8 cellular contexts compared by ENCODE assay signal in the genomic region with DNA sequence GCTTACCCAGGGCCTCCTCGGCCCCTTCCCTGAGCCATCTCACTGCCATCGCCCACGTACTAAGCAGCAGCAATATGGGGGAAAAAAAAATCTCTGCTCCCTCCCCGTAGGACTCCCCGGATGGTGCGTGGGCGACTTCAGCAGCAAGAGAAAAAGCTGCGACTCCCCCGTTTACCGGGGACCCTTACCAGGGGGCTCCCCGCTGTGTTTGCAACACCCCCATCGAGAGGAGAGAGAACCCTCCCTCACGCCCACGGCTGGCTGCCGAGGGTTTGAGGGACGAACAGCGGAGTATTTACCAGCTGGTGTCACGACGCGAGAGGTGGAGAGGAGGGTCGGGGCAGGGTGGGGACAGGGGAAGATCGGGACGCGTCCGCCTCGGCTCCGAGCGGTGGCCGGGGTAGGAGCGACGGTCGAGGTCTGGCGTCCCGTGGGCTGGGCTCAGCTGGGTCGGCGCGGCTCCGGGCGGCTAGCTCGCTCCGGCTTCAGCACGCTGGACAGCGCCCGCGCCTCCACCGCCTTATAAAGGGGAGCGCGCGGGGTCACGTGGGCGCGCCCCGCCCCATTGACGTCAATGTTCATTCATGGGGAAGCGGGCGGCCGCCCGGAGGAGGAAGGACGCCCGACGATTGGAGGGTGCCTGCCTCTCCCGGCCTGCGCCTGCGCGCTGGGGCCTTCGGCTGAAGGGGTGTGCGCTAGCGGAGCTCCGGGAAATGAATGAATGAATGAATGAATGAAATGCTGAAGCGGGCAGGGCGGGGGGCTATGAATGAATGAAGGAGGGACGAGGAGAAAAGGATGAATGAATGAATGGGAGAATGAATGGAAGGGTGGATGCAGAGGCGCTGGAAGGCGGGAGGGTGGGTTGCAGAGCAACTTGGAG. TPM values are rescaled to one million over a fixed set of nuclear protein-coding genes. Genes with fewer than 3 reads are reported as not detected.
DNase-seq lines count a peak whose midpoint lies in the region; ATAC-seq and TF ChIP-seq lines count a peak whose summit lies in the region.

Gene VGF, minus strand, starts transcription at position 495 of the 883 bp plus-strand sequence. CDS start 726 bp downstream, outside the sequence.

- DNase-seq in COR-L47 (lab: John Stamatoyannopoulos, UW) (peak; percentile 88), Karpas-422 (peak; percentile 98), Peyer's patch (peak; percentile 86 to 96 (median 96)), esophagus muscularis mucosa (ENCODE audit: extremely low spot score) (peak; percentile 95)
- DNase-seq in activated T-cell treated with anti-CD3 and anti-CD28 coated beads, Interleukin-2, amount 50 U/mL, for 24 hours: peak; percentile 94
- peak; percentile 85 to 96 (median 90) for DNase-seq in naive thymus-derived CD8-positive, alpha-beta T cell
- DNase-seq in stimulated activated effector memory CD8-positive, alpha-beta T cell treated with anti-CD3 and anti-CD28 coated beads, Interleukin-12 subunit alpha, Interleukin-12 subunit beta, amount 100 ng/mL, for 72 hours (ENCODE audit: low spot score in 2 of 2): peak; percentile 92 to 95

- no peaks in the 10 kb centered on the region for H3K27me3 ChIP-seq in Karpas-422 (ENCODE audit: low read length)
- peaks cover 0 to 42% of the 10 kb centered on the region in 2 donors for H3K27me3 ChIP-seq in Peyer's patch
- H3K27me3 ChIP-seq in esophagus muscularis mucosa: peaks cover 21 to 100% (median 85%) of the 10 kb centered on the region in 4 donors

- WGBS in esophagus muscularis mucosa: 4% methylated on average over 30 of the region's 74 CpGs

- no peaks in the 10 kb centered on the region for H3K9me3 ChIP-seq in Karpas-422 (ENCODE audit: low read length)
- peaks cover 0 to 3% (median 0%) of the 10 kb centered on the region in 4 donors for H3K9me3 ChIP-seq in Peyer's patch
- no peaks in the 10 kb centered on the region for H3K9me3 ChIP-seq in esophagus muscularis mucosa

- peak within 1 kb of the TSS; percentile 89 for H3K9ac ChIP-seq in Karpas-422 (ENCODE audit: low read length)

- peak within 1 kb of the TSS; percentile 77 for H3K4me2 ChIP-seq in Karpas-422 (ENCODE audit: low read depth, low read length, poor library complexity, severe bottlenecking)

- ATAC-seq in GM21717 (IDR thresholded peaks at IDR 0.05; ENCODE audit: unreplicated experiment): peak; percentile 42
- peak; percentile 74 to 87 for ATAC-seq in naive thymus-derived CD8-positive, alpha-beta T cell
- peak; percentile 87 for ATAC-seq in stimulated activated effector memory CD8-positive, alpha-beta T cell treated with anti-CD3 and anti-CD28 coated beads, Interleukin-12 subunit alpha, Interleukin-12 subunit beta, amount 100 ng/mL, for 72 hours

- intact Hi-C loops in esophagus muscularis mucosa (cut with DNase I): no loop called here

- no peaks in the 10 kb centered on the region for H3K9me2 ChIP-seq in Karpas-422 (replicated peaks; ENCODE audit: insufficient read depth, low read length)

- H3K9me3 Mint-ChIP-seq in activated T-cell treated with anti-CD3 and anti-CD28 coated beads, Interleukin-2, amount 50 U/mL, for 24 hours: no peaks in the 10 kb centered on the region
- H3K9me3 Mint-ChIP-seq in naive thymus-derived CD8-positive, alpha-beta T cell: no peaks in the 10 kb centered on the region
- no peaks in the 10 kb centered on the region for H3K9me3 Mint-ChIP-seq in stimulated activated effector memory CD8-positive, alpha-beta T cell treated with anti-CD3 and anti-CD28 coated beads, Interleukin-12 subunit alpha, Interleukin-12 subunit beta, amount 100 ng/mL, for 72 hours

- no peak for TF ChIP-seq CTCF in Peyer's patch (IDR thresholded peaks at IDR 0.05)
- no peak for TF ChIP-seq CTCF in esophagus muscularis mucosa (IDR thresholded peaks at IDR 0.05)

- H3K36me3 ChIP-seq in Karpas-422 (ENCODE audit: insufficient read depth, low read length) (no peaks in the 10 kb centered on the region), Peyer's patch (peaks cover 0 to 1% (median 0%) of the 10 kb centered on the region in 3 donors), esophagus muscularis mucosa (peaks cover 4 to 16% (median 8%) of the 10 kb centered on the region in 4 donors)

- peaks cover 30% of the 10 kb centered on the region for H4K20me1 ChIP-seq in Karpas-422 (ENCODE audit: insufficient read depth, low read depth, low read length)

- H3K4me1 ChIP-seq in Karpas-422 (ENCODE audit: low read length) (peaks cover 42% of the 10 kb centered on the region), Peyer's patch (peaks cover 3 to 58% (median 31%) of the 10 kb centered on the region in 4 donors), esophagus muscularis mucosa (peaks cover 48 to 58% (median 52%) of the 10 kb centered on the region in 4 donors)

- H3K36me3 Mint-ChIP-seq in activated T-cell treated with anti-CD3 and anti-CD28 coated beads, Interleukin-2, amount 50 U/mL, for 24 hours (ENCODE audit: low read depth): peaks cover 9% of the 10 kb centered on the region
- H3K36me3 Mint-ChIP-seq in naive thymus-derived CD8-positive, alpha-beta T cell: peaks cover 0 to 10% (median 3%) of the 10 kb centered on the region in 3 donors
- H3K36me3 Mint-ChIP-seq in stimulated activated effector memory CD8-positive, alpha-beta T cell treated with anti-CD3 and anti-CD28 coated beads, Interleukin-12 subunit alpha, Interleukin-12 subunit beta, amount 100 ng/mL, for 72 hours: peaks cover 34% of the 10 kb centered on the region

- H3K27ac ChIP-seq in Karpas-422 (ENCODE audit: low read length): no peak within 1 kb of the TSS
- H3K27ac ChIP-seq in Peyer's patch: no peak within 1 kb of the TSS
- no peak within 1 kb of the TSS for H3K27ac ChIP-seq in esophagus muscularis mucosa (replicated peaks in 1 of 4)

- peak within 1 kb of the TSS; percentile 70 for H3K4me3 Mint-ChIP-seq in activated T-cell treated with anti-CD3 and anti-CD28 coated beads, Interleukin-2, amount 50 U/mL, for 24 hours
- peak within 1 kb of the TSS; percentile 56 to 99 (median 76) for H3K4me3 Mint-ChIP-seq in naive thymus-derived CD8-positive, alpha-beta T cell
- peak within 1 kb of the TSS; percentile 89 for H3K4me3 Mint-ChIP-seq in stimulated activated effector memory CD8-positive, alpha-beta T cell treated with anti-CD3 and anti-CD28 coated beads, Interleukin-12 subunit alpha, Interleukin-12 subunit beta, amount 100 ng/mL, for 72 hours

- POLR2A ChIA-PET in naive thymus-derived CD8-positive, alpha-beta T cell (lab: Charles Lee): interaction anchor here (0.6 to 1.9 kb wide), 3 partner anchors 10 to 126 kb away, joined by 3 to 6 read pairs (median 3); no protein-coding TSS in a partner anchor

- H3K27me3 Mint-ChIP-seq in activated T-cell treated with anti-CD3 and anti-CD28 coated beads, Interleukin-2, amount 50 U/mL, for 24 hours: peaks cover 72% of the 10 kb centered on the region
- H3K27me3 Mint-ChIP-seq in naive thymus-derived CD8-positive, alpha-beta T cell: peaks cover 34 to 70% (median 46%) of the 10 kb centered on the region in 5 donors

- H2AFZ ChIP-seq in Karpas-422 (ENCODE audit: low read length): no peak within 1 kb of the TSS

- 0 out of 2 replicates have a peak, but pooled peaks cover 5% of the 10 kb centered on the region for H3K79me2 ChIP-seq in Karpas-422 (ENCODE audit: low read length)

- TF ChIP-seq EP300 in esophagus muscularis mucosa (IDR thresholded peaks at IDR 0.05): no peak

- H3K27ac Mint-ChIP-seq in activated T-cell treated with anti-CD3 and anti-CD28 coated beads, Interleukin-2, amount 50 U/mL, for 24 hours: peak within 1 kb of the TSS; percentile 44
- peak within 1 kb of the TSS in 9 of 10 donors; percentile 42 to 95 (median 65) for H3K27ac Mint-ChIP-seq in naive thymus-derived CD8-positive, alpha-beta T cell
- peak within 1 kb of the TSS; percentile 86 for H3K27ac Mint-ChIP-seq in stimulated activated effector memory CD8-positive, alpha-beta T cell treated with anti-CD3 and anti-CD28 coated beads, Interleukin-12 subunit alpha, Interleukin-12 subunit beta, amount 100 ng/mL, for 72 hours

- H3K4me3 ChIP-seq in Karpas-422 (ENCODE audit: low read length) (peak within 1 kb of the TSS; percentile 76), Peyer's patch (peak within 1 kb of the TSS in 2 of 4 donors; percentile 10 to 17), esophagus muscularis mucosa (peak within 1 kb of the TSS; percentile 20 to 43 (median 34))

- no peak for TF ChIP-seq POLR2A in Peyer's patch (IDR thresholded peaks at IDR 0.05)
- no peak for TF ChIP-seq POLR2A in esophagus muscularis mucosa (IDR thresholded peaks at IDR 0.05; ENCODE audit: low read depth)

- peaks cover 55% of the 10 kb centered on the region for H3K4me1 Mint-ChIP-seq in activated T-cell treated with anti-CD3 and anti-CD28 coated beads, Interleukin-2, amount 50 U/mL, for 24 hours (ENCODE audit: low read depth)
- peaks cover 36 to 57% (median 54%) of the 10 kb centered on the region in 4 donors for H3K4me1 Mint-ChIP-seq in naive thymus-derived CD8-positive, alpha-beta T cell
- peaks cover 54% of the 10 kb centered on the region for H3K4me1 Mint-ChIP-seq in stimulated activated effector memory CD8-positive, alpha-beta T cell treated with anti-CD3 and anti-CD28 coated beads, Interleukin-12 subunit alpha, Interleukin-12 subunit beta, amount 100 ng/mL, for 72 hours

RNA-seq across cellular contexts. Expression of gene VGF, which starts in this region (rescaled TPM):
- total RNA-seq in Karpas-422 (2014; rRNA removed; shearing (Covaris generic); ENCODE audit: low replicate concordance): 0.86 and 1.4 TPM in 2 replicates
- under 1 TPM in 1 of 4 donors, not detected in 3; 0.94 TPM for total RNA-seq in Peyer's patch
- total RNA-seq in esophagus muscularis mucosa: under 1 TPM in 3 of 4 donors, not detected in 1; 0.23 to 0.33 (median 0.26) TPM
- total RNA-seq in naive thymus-derived CD8-positive, alpha-beta T cell: not detected
- not detected for polyA plus RNA-seq in naive thymus-derived CD8-positive, alpha-beta T cell

Comparison
In these comparisons a context has a peak if more than half of its experiments do, and no peak if none do; other contexts are left out.
1. Peak in DNase-seq in Peyer's patch; RNA of the gene not detected or under 1 TPM.
2. Peak in DNase-seq and H3K4me3 ChIP-seq in esophagus muscularis mucosa; RNA of the gene not detected or under 1 TPM.
3. Peak in DNase-seq and ATAC-seq in naive thymus-derived CD8-positive, alpha-beta T cell; RNA of the gene not detected or under 1 TPM.